21 cellular contexts compared by ENCODE assay signal in the genomic region with DNA sequence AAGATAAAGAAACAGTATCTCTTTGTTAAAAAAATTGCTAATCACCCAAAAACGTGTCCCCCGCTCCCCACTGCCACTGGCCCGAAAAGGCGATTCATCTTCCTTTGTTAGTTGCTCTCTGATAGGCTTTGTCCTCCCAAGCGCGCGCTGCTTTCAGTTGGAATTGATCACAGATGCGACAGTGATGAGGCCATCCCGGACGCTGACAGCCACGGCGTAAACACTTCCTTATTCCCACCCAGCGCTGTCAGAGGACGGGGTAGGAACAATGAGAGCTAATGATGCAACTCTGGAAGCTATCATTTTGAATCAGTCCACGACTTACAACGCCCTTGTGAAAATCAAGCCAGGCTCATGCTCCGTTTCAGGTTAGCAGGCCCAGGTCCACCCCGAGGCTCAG. TPM values are rescaled to one million over a fixed set of nuclear protein-coding genes. Genes with fewer than 3 reads are reported as not detected.
"Had no signal": no experiment of that assay in that cellular context is flagged by ENCODE, and none has a peak within 500 bp of the region (broad histone marks: within the 10 kb centered on the region; RNA-seq: fewer than 3 reads in every experiment).

No MANE protein-coding gene starts in this region.

- H3K27ac ChIP-seq: ascending aorta, lower lobe of right lung, neutrophil, suprapubic skin, upper lobe of left lung had no signal

- H3K9me3 ChIP-seq: ascending aorta, lower lobe of right lung, neutrophil, suprapubic skin, upper lobe of left lung had no signal

- DNase-seq: activated CD4-positive, CD25-positive, alpha-beta regulatory T cell treated with anti-CD3 and anti-CD28 coated beads, Interleukin-2, amount 50 U/mL, for 72 hours; activated naive CD4-positive, alpha-beta T cell; activated T-cell treated with anti-CD3 and anti-CD28 coated beads for 4 hours; immature natural killer cell; left cardiac atrium; lower lobe of right lung; right cardiac atrium; small intestine; stimulated activated CD4-positive, alpha-beta T cell treated with anti-CD3 and anti-CD28 coated beads, Interleukin-4, amount 100 ng/mL, for 24 hours; stimulated activated CD8-positive, alpha-beta memory T cell treated with anti-CD3 and anti-CD28 coated beads, Interleukin-4, amount 100 ng/mL, for 48 hours; stimulated activated naive CD4-positive, alpha-beta T cell treated with Interleukin-2 at 50 U/mL for 16 hours; T-helper 1 cell; T1000; upper lobe of left lung had no signal

- FAIRE-seq: bronchial epithelial cell, endometrium, small intestine had no signal

- H3K4me1 ChIP-seq: ascending aorta, lower lobe of right lung, suprapubic skin, upper lobe of left lung had no signal

- H3K27ac Mint-ChIP-seq: immature natural killer cell, mesothelial cell of epicardium had no signal

- H3K4me3 Mint-ChIP-seq: immature natural killer cell, mesothelial cell of epicardium had no signal

- H3K36me3 ChIP-seq: neutrophil had no signal

- H3K4me3 ChIP-seq: ascending aorta, lower lobe of right lung, suprapubic skin, upper lobe of left lung had no signal

- H3K27me3 ChIP-seq: ascending aorta, neutrophil, suprapubic skin, upper lobe of left lung had no signal

- H3K4me1 Mint-ChIP-seq: immature natural killer cell, mesothelial cell of epicardium had no signal

RNA-seq across cellular contexts. Expression of gene SOD3, which starts 21.4 kb away (rescaled TPM):
- total RNA-seq: activated CD8-positive, alpha-beta memory T cell treated with anti-CD3 and anti-CD28 coated beads for 36 hours; bronchial epithelial cell had no signal
